Comparison of ENCODE assay signal across 16 cellular contexts in genomic region chr20:3553663-3554062, GRCh38.
"Had no signal": no experiment of that assay in that cellular context is flagged by ENCODE, and none has a peak within 500 bp of the region (broad histone marks: within the 10 kb centered on the region; RNA-seq: fewer than 3 reads in every experiment).

No MANE protein-coding gene starts in this region.

- H3K4me3 ChIP-seq: esophagus muscularis mucosa, gastrocnemius medialis, psoas muscle, tibial artery, upper lobe of left lung, vagina had no signal

- H3K4me1 ChIP-seq: esophagus muscularis mucosa, gastrocnemius medialis, psoas muscle, tibial artery, vagina had no signal

- H3K27ac ChIP-seq: epithelial cell of prostate, esophagus muscularis mucosa, gastrocnemius medialis, psoas muscle, tibial artery, upper lobe of left lung, vagina had no signal

- H3K9me3 ChIP-seq: esophagus muscularis mucosa, gastrocnemius medialis, psoas muscle, tibial artery, upper lobe of left lung, vagina had no signal

- H3K36me3 ChIP-seq: gastrocnemius medialis, vagina had no signal

- DNase-seq: effector memory CD8-positive, alpha-beta T cell; gastrocnemius medialis; left ventricle myocardium superior; mammary epithelial cell; naive thymus-derived CD4-positive, alpha-beta T cell; nephron progenitor cell; psoas muscle; retina; stimulated activated naive CD4-positive, alpha-beta T cell treated with Interleukin-2 at 50 U/mL for 16 hours; tibial artery had no signal

- FAIRE-seq: keratinocyte had no signal

- H3K27me3 ChIP-seq: esophagus muscularis mucosa, gastrocnemius medialis, tibial artery, upper lobe of left lung, vagina had no signal

- ATAC-seq: effector memory CD8-positive, alpha-beta T cell; gastrocnemius medialis; left ventricle myocardium superior; naive thymus-derived CD4-positive, alpha-beta T cell; psoas muscle; sciatic nerve had no signal
